ENCODE assay signal across 9 cellular contexts in the genomic region with DNA sequence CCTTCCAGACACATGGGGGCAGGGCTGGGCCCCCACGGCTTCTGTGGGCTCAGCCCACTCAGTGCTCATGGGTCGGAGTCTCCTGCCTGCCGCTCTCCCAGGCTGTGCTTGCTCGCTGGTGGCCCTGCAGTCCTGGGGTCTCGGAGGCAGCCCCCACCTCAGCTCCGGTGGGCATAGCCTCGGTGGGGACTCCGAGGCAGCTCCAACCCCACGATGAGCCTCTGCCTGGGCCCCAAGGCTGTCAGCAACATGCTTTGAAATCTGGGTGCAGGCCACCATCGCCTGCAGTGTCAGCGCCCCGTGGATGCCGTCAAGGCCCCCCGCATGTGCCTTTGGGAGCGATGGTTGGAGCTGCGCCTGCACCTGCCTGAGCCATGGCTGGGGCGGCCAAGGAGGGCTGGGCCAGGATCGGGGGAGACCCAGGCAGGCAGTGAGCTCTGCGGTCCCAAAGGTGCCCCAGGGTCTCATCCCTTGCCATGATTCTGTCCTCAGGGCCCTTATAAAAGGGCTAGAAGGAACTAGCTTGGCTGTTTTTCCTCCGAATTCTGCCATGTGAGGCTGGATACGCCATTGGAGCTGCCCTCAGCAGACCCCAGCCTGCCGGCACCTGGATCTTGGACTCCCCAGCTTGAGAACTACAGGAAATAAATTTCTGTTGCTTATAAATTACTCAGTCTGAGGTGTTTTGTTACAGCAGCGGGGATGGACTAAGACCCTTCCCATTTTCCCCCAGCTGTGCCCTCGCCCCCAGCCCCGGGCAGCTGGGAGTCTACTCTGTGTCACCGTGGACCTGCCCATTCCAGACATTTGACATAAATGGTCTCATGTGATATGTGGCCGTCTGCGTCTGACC. TPM values are rescaled to one million over a fixed set of nuclear protein-coding genes. Genes with fewer than 3 reads are reported as not detected.
DNase-seq lines count a peak whose midpoint lies in the region; ATAC-seq and TF ChIP-seq lines count a peak whose summit lies in the region.
"Had no signal": no experiment of that assay in that cellular context is flagged by ENCODE, and none has a peak within 500 bp of the region (broad histone marks: within the 10 kb centered on the region; RNA-seq: fewer than 3 reads in every experiment).

No MANE protein-coding gene starts in this region.

- peaks cover 31% of the 10 kb centered on the region for H3K4me1 Mint-ChIP-seq in activated T-cell treated with anti-CD3 and anti-CD28 coated beads, Interleukin-2, amount 50 U/mL, for 72 hours (ENCODE audit: low read depth)
- peaks cover 70 to 74% of the 10 kb centered on the region in 2 donors for H3K4me1 Mint-ChIP-seq in immature natural killer cell
- peaks cover 14 to 49% of the 10 kb centered on the region in 2 donors for H3K4me1 Mint-ChIP-seq in stimulated activated naive B cell treated with anti-CD40 and anti-IgM and Interleukin-4, amounts not matched to agents 10 μg/mL and 1 μg/mL and 100 μg/mL, for 72 hours

- in situ Hi-C loops in IMR-90 (cut with MboI; ENCODE audit: low sequenced_read_pairs) = no loop called here

- H3K4me2 ChIP-seq in IMR-90 (ENCODE audit: low read depth, low read length) = peak overlapping the region; percentile 1; the same call in 1 of the 2 replicates

- peak overlapping the region; percentile 95 for H2AK9ac ChIP-seq in IMR-90 (replicated peaks; ENCODE audit: low read depth, low read length, poor library complexity)

- H3K4me1 ChIP-seq in IMR-90 (ENCODE audit: control insufficient read depth, insufficient read depth, low read length) = peaks cover 42% of the 10 kb centered on the region

- peak overlapping the region; percentile 90 for H3K27ac ChIP-seq in IMR-90 (ENCODE audit: insufficient read depth, low read length)

- peak overlapping the region; percentile 19; the same call in 2 of the 3 replicates for H2BK15ac ChIP-seq in IMR-90 (ENCODE audit: low read depth, low read length)

- no peaks in the 10 kb centered on the region for H4K20me1 ChIP-seq in IMR-90 (ENCODE audit: insufficient read depth, low read length)

- H3K27me3 ChIP-seq in IMR-90 (ENCODE audit: control insufficient read depth, insufficient read depth, low read length) = no peaks in the 10 kb centered on the region
- H3K27me3 ChIP-seq: tibial nerve had no signal

- CTCF ChIA-PET in IMR-90 (lab: Yijun Ruan, JAX) = interaction anchor here (0.6 to 1.1 kb wide), 3 partner anchors 35 to 566 kb away, joined by 3 to 7 read pairs (median 3); no protein-coding TSS in a partner anchor

- peak overlapping the region; percentile 100 for H2BK5ac ChIP-seq in IMR-90 (ENCODE audit: low read depth, low read length, poor library complexity, severe bottlenecking)

- WGBS in IMR-90 (ENCODE audit: extremely low coverage in 2 of 2, insufficient read length in 1 of 2), 2 experiments = 88% methylated on average over 9 of the region's 28 CpGs; no CpG with 5 or more reads in 1 of the 2 experiments

- no peaks in the 10 kb centered on the region for H3K27me3 Mint-ChIP-seq in activated T-cell treated with anti-CD3 and anti-CD28 coated beads, Interleukin-2, amount 50 U/mL, for 72 hours (ENCODE audit: low read depth)
- H3K27me3 Mint-ChIP-seq in immature natural killer cell (ENCODE audit: low read depth in 3 of 3) = peaks cover 37 to 50% (median 43%) of the 10 kb centered on the region in 3 donors
- H3K27me3 Mint-ChIP-seq in stimulated activated naive B cell treated with anti-CD40 and anti-IgM and Interleukin-4, amounts not matched to agents 10 μg/mL and 1 μg/mL and 100 μg/mL, for 72 hours = no peaks in the 10 kb centered on the region

- intact Hi-C loops in IMR-90 (cut with micrococcal nuclease) = loop anchor here (5.0 kb wide), 1 partner anchor 35 kb away; no protein-coding TSS in a partner anchor

- H3K9ac ChIP-seq in IMR-90 (ENCODE audit: low read depth, low read length) = peak overlapping the region; percentile 2; the same call in 1 of the 2 replicates

- dilution Hi-C loops in IMR-90 (cut with HindIII; ENCODE audit: low sequenced_read_pairs, unreplicated experiment) = no loop called here

- TF ChIP-seq POLR2A in IMR-90 (IDR thresholded peaks at IDR 0.05; ENCODE audit: low read depth, low read length) = no peak

- TF ChIP-seq RAD21 in IMR-90 (IDR thresholded peaks at IDR 0.05; ENCODE audit: low read length) = no peak

- H4K91ac ChIP-seq in IMR-90 (ENCODE audit: insufficient read depth, low read depth, low read length) = peak overlapping the region; percentile 97

- H2AK5ac ChIP-seq in IMR-90 (ENCODE audit: low read depth, low read length) = peak overlapping the region; percentile 96

- H3K4me3 Mint-ChIP-seq in activated T-cell treated with anti-CD3 and anti-CD28 coated beads, Interleukin-2, amount 50 U/mL, for 72 hours = peak overlapping the region; percentile 77 to 82
- H3K4me3 Mint-ChIP-seq in immature natural killer cell = peak overlapping the region; percentile 85 to 95 (median 93)
- peak overlapping the region in 1 of 2 donors; percentile 82 for H3K4me3 Mint-ChIP-seq in stimulated activated naive B cell treated with anti-CD40 and anti-IgM and Interleukin-4, amounts not matched to agents 10 μg/mL and 1 μg/mL and 100 μg/mL, for 72 hours

- peak overlapping the region; percentile 68 for H3K18ac ChIP-seq in IMR-90 (ENCODE audit: low read depth, low read length)

- H2AFZ ChIP-seq in IMR-90 (replicated peaks; ENCODE audit: low read length, poor library complexity) = peak overlapping the region; percentile 91

- POLR2A ChIA-PET in IMR-90 (lab: Charles Lee; ENCODE audit: unreplicated experiment) = interaction anchor here (1.0 to 1.4 kb wide), 3 partner anchors 11 to 37 kb away, joined by 3 to 10 read pairs (median 4); a partner anchor contains a TSS

- H3K14ac ChIP-seq in IMR-90 (replicated peaks; ENCODE audit: low read depth, low read length) = peak overlapping the region; percentile 89

- no TSS peak for BruUV-seq in IMR-90 (replicated peaks; lab: Mats Ljungman, UMichigan)

- peaks cover 5 to 37% of the 10 kb centered on the region in 2 experiments; a peak in 2 of 4 replicates for H3K79me1 ChIP-seq in IMR-90 (ENCODE audit: low read depth in 1 of 2, low read length in 2 of 2)

- no peak overlapping the region for H3K4me3 ChIP-seq in IMR-90 (ENCODE audit: insufficient read depth, low read depth, low read length)
- H3K4me3 ChIP-seq: tibial nerve had no signal

- peak overlapping the region; percentile 80 for H4K5ac ChIP-seq in IMR-90 (ENCODE audit: low read depth, low read length)

- peak overlapping the region; percentile 86 for H3K27ac Mint-ChIP-seq in activated T-cell treated with anti-CD3 and anti-CD28 coated beads, Interleukin-2, amount 50 U/mL, for 72 hours
- peak overlapping the region; percentile 98 to 100 (median 98) for H3K27ac Mint-ChIP-seq in immature natural killer cell
- H3K27ac Mint-ChIP-seq in stimulated activated naive B cell treated with anti-CD40 and anti-IgM and Interleukin-4, amounts not matched to agents 10 μg/mL and 1 μg/mL and 100 μg/mL, for 72 hours = peak overlapping the region; percentile 95

- peak overlapping the region; percentile 92 for H3K4ac ChIP-seq in IMR-90 (ENCODE audit: low read depth, low read length)

- H3K9me3 ChIP-seq in IMR-90 (ENCODE audit: control insufficient read depth, insufficient read depth, low read length) = no peaks in the 10 kb centered on the region
- H3K9me3 ChIP-seq: tibial nerve had no signal

- H3K56ac ChIP-seq in IMR-90 (ENCODE audit: extremely low read depth, insufficient read depth, low read length) = peak overlapping the region; percentile 61; the same call in 1 of the 2 replicates

- peak overlapping the region; percentile 95 for H2BK20ac ChIP-seq in IMR-90 (ENCODE audit: low read depth, low read length)

- no peak for DNase-seq in IMR-90
- no peak for DNase-seq in activated T-cell treated with anti-CD3 and anti-CD28 coated beads, Interleukin-2, amount 50 U/mL, for 72 hours
- no peak for DNase-seq in immature natural killer cell
- DNase-seq in stimulated activated naive B cell treated with anti-CD40 and anti-IgM and Interleukin-4, amounts not matched to agents 10 μg/mL and 1 μg/mL and 100 μg/mL, for 72 hours = peak; percentile 0
- DNase-seq in SHP77 (lab: John Stamatoyannopoulos, UW) = no peak
- no peak for DNase-seq in NCI-H524 treated with DMSO at 0.1 percent for 48 hours (lab: John Stamatoyannopoulos, UW)
- DNase-seq: NCI-H510A treated with DMSO at 0.1 percent for 48 hours had no signal

- peak overlapping the region; percentile 90 to 97 for H4K8ac ChIP-seq in IMR-90 (ENCODE audit: low read depth in 2 of 2, low read length in 2 of 2)

- peak overlapping the region; percentile 97 for H2BK120ac ChIP-seq in IMR-90 (ENCODE audit: low read depth, low read length)

- H3K23ac ChIP-seq in IMR-90 (ENCODE audit: low read depth, low read length) = peak overlapping the region; percentile 98

- peaks cover 27% of the 10 kb centered on the region for H3K9me1 ChIP-seq in IMR-90 (ENCODE audit: insufficient read depth, low read length)

- ATAC-seq in IMR-90 (ENCODE audit: low read depth) (no peak), HG03521 (IDR thresholded peaks at IDR 0.05; ENCODE audit: unreplicated experiment) (no peak)
- ATAC-seq in activated T-cell treated with anti-CD3 and anti-CD28 coated beads, Interleukin-2, amount 50 U/mL, for 72 hours (replicated peaks in 1 of 2) = no peak
- ATAC-seq in stimulated activated naive B cell treated with anti-CD40 and anti-IgM and Interleukin-4, amounts not matched to agents 10 μg/mL and 1 μg/mL and 100 μg/mL, for 72 hours (replicated peaks) = no peak

- no peaks in the 10 kb centered on the region for H3K9me3 Mint-ChIP-seq in activated T-cell treated with anti-CD3 and anti-CD28 coated beads, Interleukin-2, amount 50 U/mL, for 72 hours
- H3K9me3 Mint-ChIP-seq in immature natural killer cell = no peaks in the 10 kb centered on the region
- H3K9me3 Mint-ChIP-seq in stimulated activated naive B cell treated with anti-CD40 and anti-IgM and Interleukin-4, amounts not matched to agents 10 μg/mL and 1 μg/mL and 100 μg/mL, for 72 hours = peaks cover 0 to 2% of the 10 kb centered on the region in 2 donors

- H3K36me3 Mint-ChIP-seq in activated T-cell treated with anti-CD3 and anti-CD28 coated beads, Interleukin-2, amount 50 U/mL, for 72 hours (ENCODE audit: insufficient read depth in 2 of 2) = no peaks in the 10 kb centered on the region
- peaks cover 10 to 16% (median 13%) of the 10 kb centered on the region in 3 donors for H3K36me3 Mint-ChIP-seq in immature natural killer cell
- peaks cover 19 to 27% of the 10 kb centered on the region in 2 donors for H3K36me3 Mint-ChIP-seq in stimulated activated naive B cell treated with anti-CD40 and anti-IgM and Interleukin-4, amounts not matched to agents 10 μg/mL and 1 μg/mL and 100 μg/mL, for 72 hours

- no peak for TF ChIP-seq CTCF in IMR-90 (conservative IDR thresholded peaks at IDR 0.05; ENCODE audit: low read depth, low read length)

- H3K36me3 ChIP-seq in IMR-90 (ENCODE audit: control insufficient read depth, insufficient read depth, low read length) = no peaks in the 10 kb centered on the region
- H3K36me3 ChIP-seq: tibial nerve had no signal

RNA-seq across cellular contexts. Expression of a gene that starts 30.4 kb away (rescaled TPM):
- total RNA-seq in IMR-90 (2012; rRNA removed) = 21.1 and 21.7 TPM in 2 replicates
- polyA plus RNA-seq in IMR-90 (2012; rRNA removed) = 177 and 209 TPM in 2 replicates
- 208 and 420 TPM in 2 replicates for polyA plus RNA-seq in IMR-90 (2012; cell fraction: cytosol; rRNA removed)
- 476 and 980 TPM in 2 replicates for polyA plus RNA-seq in IMR-90 (2012; cell fraction: nucleus; rRNA removed; ENCODE audit: low replicate concordance)
- total RNA-seq in activated T-cell treated with anti-CD3 and anti-CD28 coated beads, Interleukin-2, amount 50 U/mL, for 72 hours = 1 to 10 TPM; 7.0 to 8.2 TPM
- polyA plus RNA-seq in immature natural killer cell = 1,000 to 10,000 TPM in 2 of 3 donors, 100 to 1,000 TPM in 1; 603 to 1,685 (median 1,079) TPM

RNA-seq across cellular contexts. Expression of a gene that starts 46.2 kb away (rescaled TPM):
- total RNA-seq in IMR-90 (2012; rRNA removed) = 147 TPM in 2 replicates
- polyA plus RNA-seq in IMR-90 (2012; rRNA removed) = 212 and 237 TPM in 2 replicates
- 167 and 315 TPM in 2 replicates for polyA plus RNA-seq in IMR-90 (2012; cell fraction: cytosol; rRNA removed)
- 377 and 892 TPM in 2 replicates for polyA plus RNA-seq in IMR-90 (2012; cell fraction: nucleus; rRNA removed; ENCODE audit: low replicate concordance)
- 100 to 1,000 TPM; 182 to 190 TPM for total RNA-seq in activated T-cell treated with anti-CD3 and anti-CD28 coated beads, Interleukin-2, amount 50 U/mL, for 72 hours
- polyA plus RNA-seq in immature natural killer cell = 100 to 1,000 TPM in 1 of 3 donors, 10 to 100 TPM in 2; 72.1 to 110 (median 77.7) TPM
